27 cellular contexts compared by ENCODE assay signal in the genomic region with DNA sequence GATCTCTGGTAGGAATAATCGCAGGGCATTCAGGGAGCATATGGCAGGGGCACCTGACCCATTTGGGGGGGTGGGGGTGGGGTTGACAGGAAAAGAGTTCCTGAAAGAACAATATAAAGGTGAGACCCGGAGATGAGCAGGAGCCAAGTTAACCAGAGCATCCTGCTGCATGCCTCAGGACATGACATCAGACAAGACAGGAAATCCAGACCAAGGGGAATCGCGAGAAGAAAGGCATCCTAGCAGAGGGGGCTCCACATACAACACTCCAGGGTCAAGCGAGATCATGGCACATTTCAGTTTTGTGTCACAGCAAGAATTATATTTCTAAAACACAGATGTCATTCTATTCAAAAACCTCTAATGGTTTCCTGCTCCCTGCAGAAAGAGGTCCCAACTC.
"Had no signal": no experiment of that assay in that cellular context is flagged by ENCODE, and none has a peak within 500 bp of the region (broad histone marks: within the 10 kb centered on the region; RNA-seq: fewer than 3 reads in every experiment).

No MANE protein-coding gene starts in this region.

- H3K4me2 ChIP-seq: neural progenitor cell, smooth muscle cell had no signal

- H3K9me3 Mint-ChIP-seq: mesothelial cell of epicardium; natural killer cell; nephron progenitor cell; neural progenitor cell; stimulated activated memory B cell treated with anti-CD40 and anti-IgM and Interleukin-4, amounts not matched to agents 10 μg/mL and 1 μg/mL and 100 μg/mL, for 72 hours; type B pancreatic cell had no signal

- DNase-seq: hippocampal formation; left colon; left lung; lower lobe of right lung; mesendoderm; naive B cell; natural killer cell; nephron progenitor cell; ovary; right lobe of liver; stimulated activated CD4-positive, alpha-beta T cell treated with anti-CD3 and anti-CD28 coated beads, Interleukin-1b, Interleukin-23, amount 100 ng/mL, for 48 hours; stimulated activated CD4-positive, alpha-beta T cell treated with anti-CD3 and anti-CD28 coated beads, Interleukin-2, amount 100 ng/mL, for 48 hours; stimulated activated CD4-positive, alpha-beta T cell treated with anti-CD3 and anti-CD28 coated beads, Interleukin-4, amount 100 ng/mL, for 4 hours; stimulated activated CD8-positive, alpha-beta memory T cell treated with anti-CD3 and anti-CD28 coated beads, Interleukin-4, amount 100 ng/mL, for 48 hours; stimulated activated naive CD4-positive, alpha-beta T cell treated with Interleukin-2 at 50 U/mL for 16 hours; stimulated activated naive CD8-positive, alpha-beta T cell treated with anti-CD3 and anti-CD28 coated beads, Interleukin-15, amount 100 ng/mL, for 72 hours; substantia nigra had no signal

- H3K4me3 Mint-ChIP-seq: mesothelial cell of epicardium; naive B cell; natural killer cell; nephron progenitor cell; neural progenitor cell; stimulated activated memory B cell treated with anti-CD40 and anti-IgM and Interleukin-4, amounts not matched to agents 10 μg/mL and 1 μg/mL and 100 μg/mL, for 72 hours; stimulated activated naive CD8-positive, alpha-beta T cell treated with anti-CD3 and anti-CD28 coated beads, Interleukin-15, amount 100 ng/mL, for 72 hours; type B pancreatic cell had no signal

- H3K9ac ChIP-seq: neural progenitor cell had no signal

- FAIRE-seq: keratinocyte had no signal

- H3K4me1 ChIP-seq: left lung, lower lobe of right lung, right atrium auricular region, right lobe of liver, tibial nerve, vagina had no signal

- H3K4me1 Mint-ChIP-seq: mesothelial cell of epicardium; natural killer cell; nephron progenitor cell; neural progenitor cell; stimulated activated memory B cell treated with anti-CD40 and anti-IgM and Interleukin-4, amounts not matched to agents 10 μg/mL and 1 μg/mL and 100 μg/mL, for 72 hours had no signal

- H3K4me3 ChIP-seq: left lung, lower lobe of right lung, neural progenitor cell, ovary, right atrium auricular region, right lobe of liver, smooth muscle cell, tibial nerve, vagina had no signal

- H3K36me3 ChIP-seq: left lung, lower lobe of right lung, neural progenitor cell, ovary, right atrium auricular region, right lobe of liver, tibial nerve, vagina had no signal

- H2AFZ ChIP-seq: neural progenitor cell had no signal

- H3K27ac ChIP-seq: left lung, lower lobe of right lung, neural progenitor cell, ovary, right atrium auricular region, right lobe of liver, tibial nerve, vagina had no signal

- H3K9me3 ChIP-seq: left lung, lower lobe of right lung, ovary, right atrium auricular region, right lobe of liver, tibial nerve, vagina had no signal

- H3K27ac Mint-ChIP-seq: mesothelial cell of epicardium; natural killer cell; nephron progenitor cell; neural progenitor cell; progenitor cell of endocrine pancreas; stimulated activated memory B cell treated with anti-CD40 and anti-IgM and Interleukin-4, amounts not matched to agents 10 μg/mL and 1 μg/mL and 100 μg/mL, for 72 hours; stimulated activated naive CD8-positive, alpha-beta T cell treated with anti-CD3 and anti-CD28 coated beads, Interleukin-15, amount 100 ng/mL, for 72 hours; type B pancreatic cell had no signal

- H3K27me3 ChIP-seq: left lung, neural progenitor cell, ovary, right atrium auricular region, tibial nerve, vagina had no signal

- H3K36me3 Mint-ChIP-seq: mesothelial cell of epicardium; naive B cell; natural killer cell; neural progenitor cell; stimulated activated memory B cell treated with anti-CD40 and anti-IgM and Interleukin-4, amounts not matched to agents 10 μg/mL and 1 μg/mL and 100 μg/mL, for 72 hours; type B pancreatic cell had no signal
